Comparison of ENCODE assay signal across 16 cellular contexts in genomic region chr9:92639124-92639523, GRCh38. TPM values are rescaled to one million over a fixed set of nuclear protein-coding genes. Genes with fewer than 3 reads are reported as not detected.
DNase-seq lines count a peak whose midpoint lies in the region; ATAC-seq and TF ChIP-seq lines count a peak whose summit lies in the region.
"Had no signal": no experiment of that assay in that cellular context is flagged by ENCODE, and none has a peak within 500 bp of the region (broad histone marks: within the 10 kb centered on the region; RNA-seq: fewer than 3 reads in every experiment).

No MANE protein-coding gene starts in this region.

- peaks cover 57 to 100% (median 97%) of the 10 kb centered on the region in 4 donors for H3K36me3 ChIP-seq in stomach
- H3K36me3 ChIP-seq in SJCRH30: peaks cover 32% of the 10 kb centered on the region

- TF ChIP-seq CTCF in stomach (IDR thresholded peaks at IDR 0.05): no peak

- no peak overlapping the region for H3K27ac ChIP-seq in stomach
- H3K27ac ChIP-seq in SJCRH30: no peak overlapping the region
- H3K27ac ChIP-seq: BLaER1 had no signal

- CTCF ChIA-PET in activated CD8-positive, alpha-beta memory T cell treated with anti-CD3 and anti-CD28 coated beads, Interleukin-2, amount 10 ng/mL, durations not matched to agents 7 days and 5 days (lab: Charles Lee): no interaction called here

- H3K9me3 Mint-ChIP-seq in activated CD8-positive, alpha-beta memory T cell treated with anti-CD3 and anti-CD28 coated beads, Interleukin-2, amount 10 ng/mL, durations not matched to agents 7 days and 5 days (ENCODE audit: low read depth): no peaks in the 10 kb centered on the region
- H3K9me3 Mint-ChIP-seq in stimulated activated naive CD8-positive, alpha-beta T cell treated with anti-CD3 and anti-CD28 coated beads, Interleukin-15, amount 100 ng/mL, for 72 hours: no peaks in the 10 kb centered on the region

- no peak for ATAC-seq in activated CD8-positive, alpha-beta memory T cell treated with anti-CD3 and anti-CD28 coated beads, Interleukin-2, amount 10 ng/mL, durations not matched to agents 7 days and 5 days
- ATAC-seq in stimulated activated naive CD8-positive, alpha-beta T cell treated with anti-CD3 and anti-CD28 coated beads, Interleukin-15, amount 100 ng/mL, for 72 hours: no peak
- ATAC-seq: HCT116, HepG2 had no signal

- peaks cover 24% of the 10 kb centered on the region for H3K36me3 Mint-ChIP-seq in activated CD8-positive, alpha-beta memory T cell treated with anti-CD3 and anti-CD28 coated beads, Interleukin-2, amount 10 ng/mL, durations not matched to agents 7 days and 5 days

- TF ChIP-seq EP300 in stomach (IDR thresholded peaks at IDR 0.05): no peak

- H3K4me3 Mint-ChIP-seq in activated CD8-positive, alpha-beta memory T cell treated with anti-CD3 and anti-CD28 coated beads, Interleukin-2, amount 10 ng/mL, durations not matched to agents 7 days and 5 days: no peak overlapping the region
- H3K4me3 Mint-ChIP-seq in stimulated activated naive CD8-positive, alpha-beta T cell treated with anti-CD3 and anti-CD28 coated beads, Interleukin-15, amount 100 ng/mL, for 72 hours: no peak overlapping the region
- H3K4me3 Mint-ChIP-seq: CD8-positive, alpha-beta memory T cell had no signal

- no peaks in the 10 kb centered on the region for H3K27me3 ChIP-seq in stomach
- no peaks in the 10 kb centered on the region for H3K27me3 ChIP-seq in SJCRH30
- H3K27me3 ChIP-seq: BLaER1 had no signal

- no peaks in the 10 kb centered on the region for H3K9me3 ChIP-seq in stomach
- H3K9me3 ChIP-seq in SJCRH30 (replicated peaks): no peaks in the 10 kb centered on the region
- H3K9me3 ChIP-seq: BLaER1, Caco-2 had no signal

- no peaks in the 10 kb centered on the region for H3K27me3 Mint-ChIP-seq in activated CD8-positive, alpha-beta memory T cell treated with anti-CD3 and anti-CD28 coated beads, Interleukin-2, amount 10 ng/mL, durations not matched to agents 7 days and 5 days
- no peaks in the 10 kb centered on the region for H3K27me3 Mint-ChIP-seq in stimulated activated naive CD8-positive, alpha-beta T cell treated with anti-CD3 and anti-CD28 coated beads, Interleukin-15, amount 100 ng/mL, for 72 hours

- H3K4me3 ChIP-seq in stomach: no peak overlapping the region
- no peak overlapping the region for H3K4me3 ChIP-seq in SJCRH30
- H3K4me3 ChIP-seq: BLaER1 had no signal

- DNase-seq in activated CD8-positive, alpha-beta memory T cell treated with anti-CD3 and anti-CD28 coated beads, Interleukin-2, amount 10 ng/mL, durations not matched to agents 7 days and 5 days: peak; percentile 30
- DNase-seq in activated CD8-positive, alpha-beta memory T cell treated with anti-CD3 and anti-CD28 coated beads for 24 hours: no peak
- DNase-seq in mesenteric fat pad (ENCODE audit: low spot score): peak; percentile 49
- DNase-seq in stomach: peak; percentile 2
- DNase-seq in stimulated activated naive CD8-positive, alpha-beta T cell treated with anti-CD3 and anti-CD28 coated beads, Interleukin-15, amount 100 ng/mL, for 72 hours: no peak
- DNase-seq in SJCRH30: no peak
- no peak for DNase-seq in NCI-H1694 treated with DMSO at 0.1 percent for 48 hours (lab: John Stamatoyannopoulos, UW)
- DNase-seq: 8988T; AML-193; Caco-2; CD8-positive, alpha-beta memory T cell; DMS53; GF-D8 had no signal

- H3K27ac Mint-ChIP-seq in activated CD8-positive, alpha-beta memory T cell treated with anti-CD3 and anti-CD28 coated beads, Interleukin-2, amount 10 ng/mL, durations not matched to agents 7 days and 5 days: no peak overlapping the region
- H3K27ac Mint-ChIP-seq in stimulated activated naive CD8-positive, alpha-beta T cell treated with anti-CD3 and anti-CD28 coated beads, Interleukin-15, amount 100 ng/mL, for 72 hours: peak overlapping the region in 1 of 2 donors; percentile 12
- H3K27ac Mint-ChIP-seq: CD8-positive, alpha-beta memory T cell had no signal

- H3K4me1 ChIP-seq in stomach (peaks cover 0 to 10% (median 4%) of the 10 kb centered on the region in 4 donors), SJCRH30 (no peaks in the 10 kb centered on the region)
- H3K4me1 ChIP-seq: BLaER1, Caco-2 had no signal

- intact Hi-C loops in stomach (cut with DNase I; ENCODE audit: low total_unique reads): loop anchor here (10.0 kb wide), 1 partner anchor 294 kb away; no protein-coding TSS in a partner anchor

- 94 to 97% (median 97%) methylated on average over 7 of the region's 7 CpGs for WGBS in stomach, 5 donors

- no peaks in the 10 kb centered on the region for H3K4me1 Mint-ChIP-seq in activated CD8-positive, alpha-beta memory T cell treated with anti-CD3 and anti-CD28 coated beads, Interleukin-2, amount 10 ng/mL, durations not matched to agents 7 days and 5 days
- H3K4me1 Mint-ChIP-seq in stimulated activated naive CD8-positive, alpha-beta T cell treated with anti-CD3 and anti-CD28 coated beads, Interleukin-15, amount 100 ng/mL, for 72 hours: peaks cover 4% of the 10 kb centered on the region
- H3K4me1 Mint-ChIP-seq: CD8-positive, alpha-beta memory T cell had no signal

- TF ChIP-seq POLR2A in stomach (IDR thresholded peaks at IDR 0.05): no peak

RNA-seq across cellular contexts. Expression of gene IPPK, which starts 30.8 kb away (rescaled TPM):
- 10 to 100 TPM; 11.4 to 15.1 TPM for total RNA-seq in activated CD8-positive, alpha-beta memory T cell treated with anti-CD3 and anti-CD28 coated beads, Interleukin-2, amount 10 ng/mL, durations not matched to agents 7 days and 5 days
- 10.1 TPM for total RNA-seq in mesenteric fat pad
- 10 to 100 TPM in 4 of 5 donors, 1 to 10 TPM in 1; 1.4 to 14.6 (median 11.6) TPM for total RNA-seq in stomach
- polyA plus RNA-seq in stomach: 10 to 100 TPM in 1 of 3 donors, 1 to 10 TPM in 2; 2.7 to 17.1 (median 6.0) TPM
- total RNA-seq in SJCRH30 (2014; rRNA removed; shearing (Covaris generic)): 15.8 and 16.7 TPM in 2 replicates

Comparison
In these comparisons a context has a peak if more than half of its experiments do, and no peak if none do; other contexts are left out.
1. DNase-seq: peak in activated CD8-positive, alpha-beta memory T cell treated with anti-CD3 and anti-CD28 coated beads, Interleukin-2, amount 10 ng/mL, durations not matched to agents 7 days and 5 days (single experiment), mesenteric fat pad (single experiment) and stomach (single experiment); none in activated CD8-positive, alpha-beta memory T cell treated with anti-CD3 and anti-CD28 coated beads for 24 hours (single experiment), stimulated activated naive CD8-positive, alpha-beta T cell treated with anti-CD3 and anti-CD28 coated beads, Interleukin-15, amount 100 ng/mL, for 72 hours (0 of 2), SJCRH30 (0 of 2) and NCI-H1694 treated with DMSO at 0.1 percent for 48 hours (single experiment).